9 cellular contexts compared by ENCODE assay signal in genomic region chr10:68212721-68213352, GRCh38. TPM values are rescaled to one million over a fixed set of nuclear protein-coding genes. Genes with fewer than 3 reads are reported as not detected.
DNase-seq lines count a peak whose midpoint lies in the region; ATAC-seq, FAIRE-seq and TF ChIP-seq lines count a peak whose summit lies in the region.
"Had no signal": no experiment of that assay in that cellular context is flagged by ENCODE, and none has a peak within 500 bp of the region (broad histone marks: within the 10 kb centered on the region; RNA-seq: fewer than 3 reads in every experiment).

No MANE protein-coding gene starts in this region.

- H3K4me3 ChIP-seq in DND-41 (ENCODE audit: low read depth in 1 of 2, low read length in 2 of 2) (no peak overlapping the region), WERI-Rb-1 (ENCODE audit: low read depth, low read length) (no peak overlapping the region), kidney epithelial cell (ENCODE audit: low read depth, low read length) (no peak overlapping the region)

- H3K9me3 ChIP-seq in DND-41 (ENCODE audit: insufficient read depth, low read length, severe bottlenecking) (no peaks in the 10 kb centered on the region), WERI-Rb-1 (ENCODE audit: severe bottlenecking) (no peaks in the 10 kb centered on the region)

- H3K27ac ChIP-seq in DND-41 (ENCODE audit: low read length) = no peak overlapping the region
- H3K27ac ChIP-seq in WERI-Rb-1 = no peak overlapping the region

- no peak for FAIRE-seq in HTR-8/SVneo (lab: Jason Lieb, UNC)

- H3K4me2 ChIP-seq in DND-41 (ENCODE audit: insufficient read depth, low read length) = no peak overlapping the region

- TF ChIP-seq CTCF in DND-41 (IDR thresholded peaks at IDR 0.05; ENCODE audit: borderline replicate concordance, extremely low read depth, low read length, poor library complexity, severe bottlenecking) (peak; percentile 78), WERI-Rb-1 (IDR thresholded peaks at IDR 0.05; ENCODE audit: low read depth, low read length) (peak; percentile 19; the same call in 1 of the 2 replicates), kidney epithelial cell (IDR thresholded peaks at IDR 0.05; ENCODE audit: insufficient read depth, low read length, poor library complexity, severe bottlenecking) (peak; percentile 48)

- H3K79me2 ChIP-seq in DND-41 (ENCODE audit: insufficient read depth, low read length) = no peaks in the 10 kb centered on the region

- DNase-seq in DND-41 (peak; percentile 5), HTR-8/SVneo (ENCODE audit: insufficient read length, low spot score) (peak; percentile 53), WERI-Rb-1 (no peak), kidney epithelial cell (ENCODE audit: low read depth) (no peak)
- DNase-seq in activated CD4-positive, alpha-beta T cell treated with anti-CD3 and anti-CD28 coated beads for 48 hours = no peak

- no peaks in the 10 kb centered on the region for H4K20me1 ChIP-seq in DND-41 (ENCODE audit: insufficient read depth, low read length)

- H2AFZ ChIP-seq in DND-41 (ENCODE audit: low read depth, low read length) = 0 out of 2 replicates have a peak overlapping the region, but pooled peaks have one; percentile 11

- ATAC-seq in DND-41 (ENCODE audit: insufficient read depth, low read depth) = peak; percentile 64; the same call in 2 of the 3 replicates
- ATAC-seq in HG03025 (IDR thresholded peaks at IDR 0.05; ENCODE audit: low FRiP score, unreplicated experiment) = no peak
- no peak for ATAC-seq in GM21576 (IDR thresholded peaks at IDR 0.05; ENCODE audit: unreplicated experiment)
- no peak for ATAC-seq in HG02885 (IDR thresholded peaks at IDR 0.05; ENCODE audit: poor library complexity, unreplicated experiment)

- H3K27me3 ChIP-seq in DND-41 (ENCODE audit: insufficient read depth, low read length, poor library complexity) (peaks cover 2% of the 10 kb centered on the region), WERI-Rb-1 (ENCODE audit: insufficient read depth, low read depth, severe bottlenecking) (no peaks in the 10 kb centered on the region), kidney epithelial cell (ENCODE audit: control insufficient read depth, insufficient read depth, low read length) (no peaks in the 10 kb centered on the region)

- H3K9ac ChIP-seq in DND-41 (ENCODE audit: low read depth, low read length) = no peak overlapping the region

- no peaks in the 10 kb centered on the region for H3K4me1 ChIP-seq in DND-41 (ENCODE audit: insufficient read depth, low read length)

- no peaks in the 10 kb centered on the region for H3K36me3 ChIP-seq in DND-41 (ENCODE audit: insufficient read depth, low read length)
- no peaks in the 10 kb centered on the region for H3K36me3 ChIP-seq in WERI-Rb-1
- H3K36me3 ChIP-seq in kidney epithelial cell (ENCODE audit: control insufficient read depth, insufficient read depth, low read length) = no peaks in the 10 kb centered on the region

RNA-seq across cellular contexts. Expression of gene ATOH7, which starts 19.1 kb away (rescaled TPM):
- not detected in 2 replicates for total RNA-seq in kidney epithelial cell
- total RNA-seq: skeletal muscle tissue had no signal

Comparison
In these comparisons a context has a peak if more than half of its experiments do, and no peak if none do; other contexts are left out.
1. DNase-seq: peak in DND-41 (single experiment) and HTR-8/SVneo (single experiment); none in WERI-Rb-1 (single experiment), kidney epithelial cell (single experiment) and activated CD4-positive, alpha-beta T cell treated with anti-CD3 and anti-CD28 coated beads for 48 hours (single experiment).
2. CTCF ChIP-seq: peak in every context shown above with its lines; median percentile 78 in DND-41; 48 in kidney epithelial cell; 19 in WERI-Rb-1.